ENCODE assay signal across 38 cellular contexts in the genomic region with DNA sequence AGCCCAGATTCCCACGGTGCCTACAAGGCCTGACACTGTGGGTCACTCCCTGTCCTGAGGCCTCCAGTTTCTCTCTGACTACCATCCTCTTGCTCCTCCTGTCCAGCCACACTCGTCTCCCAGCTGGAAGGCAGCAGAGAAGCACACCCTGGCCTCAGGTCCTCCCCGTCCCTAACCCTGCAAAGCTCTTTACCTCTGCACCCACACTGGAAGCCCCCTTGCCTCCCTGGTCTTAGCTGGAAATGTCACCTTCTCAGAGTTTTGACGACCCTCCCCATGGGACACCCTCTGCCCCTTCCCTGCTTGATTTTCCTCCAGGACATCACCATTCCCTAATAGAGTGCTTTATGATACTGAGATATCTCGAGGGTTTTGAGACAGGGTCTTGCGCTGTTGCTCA. TPM values are rescaled to one million over a fixed set of nuclear protein-coding genes. Genes with fewer than 3 reads are reported as not detected.
"Had no signal": no experiment of that assay in that cellular context is flagged by ENCODE, and none has a peak within 500 bp of the region (broad histone marks: within the 10 kb centered on the region; RNA-seq: fewer than 3 reads in every experiment).

No MANE protein-coding gene starts in this region.

- DNase-seq: activated B cell treated with CpG ODN at 0.5 μM for 24 hours; activated CD4-positive, alpha-beta T cell treated with anti-CD3 and anti-CD28 coated beads for 36 hours; activated CD4-positive, alpha-beta T cell treated with anti-CD3 and anti-CD28 coated beads, Interleukin-2, amount 50 U/mL, for 1 hour; activated CD4-positive, alpha-beta T cell treated with anti-CD3 and anti-CD28 coated beads, Interleukin-2, amount 50 U/mL, for 48 hours; activated CD4-positive, CD25-positive, alpha-beta regulatory T cell treated with anti-CD3 and anti-CD28 coated beads, Interleukin-2, amount 50 U/mL, for 72 hours; activated CD8-positive, alpha-beta memory T cell treated with anti-CD3 and anti-CD28 coated beads, Interleukin-2, amount 10 ng/mL, durations not matched to agents 7 days and 5 days; activated CD8-positive, alpha-beta memory T cell treated with anti-CD3 and anti-CD28 coated beads, Interleukin-2, amount 50 U/mL, for 4 hours; activated CD8-positive, alpha-beta T cell treated with anti-CD3 and anti-CD28 coated beads, Interleukin-2, amount 10 ng/mL, durations not matched to agents 7 days and 5 days; activated gamma-delta T cell treated with Interleukin-2 at 50 U/mL for 16 hours; activated naive CD4-positive, alpha-beta T cell treated with anti-CD3 and anti-CD28 coated beads for 36 hours; activated naive CD8-positive, alpha-beta T cell treated with anti-CD3 and anti-CD28 coated beads for 36 hours; activated naive CD8-positive, alpha-beta T cell treated with anti-CD3 and anti-CD28 coated beads, Interleukin-2, amount 50 U/mL, for 24 hours; activated T-cell treated with anti-CD3 and anti-CD28 coated beads, Interleukin-2, amount 50 U/mL, for 1 hour; activated T-cell treated with anti-CD3 and anti-CD28 coated beads, Interleukin-2, amount 50 U/mL, for 48 hours; adrenal gland; amygdala; aorta; body of pancreas; caudate nucleus; cortex of kidney; dermis blood vessel endothelial cell; effector CD4-positive, alpha-beta T cell; effector memory CD8-positive, alpha-beta T cell; erythroblast; foreskin keratinocyte; gastrocnemius medialis; glutamatergic neuron; heart left ventricle; SW 1271; T-helper 1 cell; T-helper 17 cell; T1000; WERI-Rb-1 had no signal

- H3K27me3 Mint-ChIP-seq: activated B cell treated with CpG ODN at 0.5 μM for 24 hours; activated naive CD4-positive, alpha-beta T cell treated with anti-CD3 and anti-CD28 coated beads, Interleukin-2, amount 50 U/mL, for 24 hours; activated naive CD8-positive, alpha-beta T cell treated with anti-CD3 and anti-CD28 coated beads, Interleukin-2, amount 50 U/mL, for 24 hours; T-helper 17 cell had no signal

- H3K36me3 Mint-ChIP-seq: activated CD8-positive, alpha-beta memory T cell treated with anti-CD3 and anti-CD28 coated beads, Interleukin-2, amount 10 ng/mL, durations not matched to agents 7 days and 5 days; activated naive CD4-positive, alpha-beta T cell treated with anti-CD3 and anti-CD28 coated beads, Interleukin-2, amount 50 U/mL, for 24 hours; activated naive CD8-positive, alpha-beta T cell treated with anti-CD3 and anti-CD28 coated beads for 36 hours had no signal

- H3K4me3 Mint-ChIP-seq: activated B cell treated with CpG ODN at 0.5 μM for 24 hours; activated CD4-positive, alpha-beta T cell treated with anti-CD3 and anti-CD28 coated beads for 36 hours; activated CD8-positive, alpha-beta memory T cell treated with anti-CD3 and anti-CD28 coated beads, Interleukin-2, amount 10 ng/mL, durations not matched to agents 7 days and 5 days; activated CD8-positive, alpha-beta T cell treated with anti-CD3 and anti-CD28 coated beads, Interleukin-2, amount 10 ng/mL, durations not matched to agents 7 days and 5 days; activated naive CD4-positive, alpha-beta T cell treated with anti-CD3 and anti-CD28 coated beads for 36 hours; activated naive CD4-positive, alpha-beta T cell treated with anti-CD3 and anti-CD28 coated beads, Interleukin-2, amount 50 U/mL, for 24 hours; activated naive CD8-positive, alpha-beta T cell treated with anti-CD3 and anti-CD28 coated beads for 36 hours; activated naive CD8-positive, alpha-beta T cell treated with anti-CD3 and anti-CD28 coated beads, Interleukin-2, amount 50 U/mL, for 24 hours; activated T-helper 1 cell treated with anti-CD3 and anti-CD28 coated beads, Interleukin-12 subunit alpha, Interleukin-12 subunit beta, Interleukin-2, Interleukin-4 antibody, amounts not matched to agents 30 ng/mL and 10 ng/mL and 1 ng/mL, durations not matched to agents 14 hours and 24 hours and 36 hours; effector memory CD8-positive, alpha-beta T cell; T-helper 17 cell; T-helper 2 cell treated with Interferon-gamma antibody and Interleukin-4, amounts not matched to agents 5 μg/mL and 100 μg/mL, for 36 hours had no signal

- H3K27ac ChIP-seq: adrenal gland, body of pancreas, esophagus muscularis mucosa, foreskin keratinocyte, gastrocnemius medialis, heart left ventricle, WERI-Rb-1 had no signal

- H3K27me3 ChIP-seq: adrenal gland, body of pancreas, esophagus muscularis mucosa, gastrocnemius medialis had no signal

- H3K4me1 Mint-ChIP-seq: T-helper 17 cell had no signal

- H3K36me3 ChIP-seq: adrenal gland, esophagus muscularis mucosa, gastrocnemius medialis, heart left ventricle, WERI-Rb-1 had no signal

- H3K27ac Mint-ChIP-seq: activated B cell treated with CpG ODN at 0.5 μM for 24 hours; activated CD4-positive, alpha-beta T cell treated with anti-CD3 and anti-CD28 coated beads for 36 hours; activated CD8-positive, alpha-beta memory T cell treated with anti-CD3 and anti-CD28 coated beads, Interleukin-2, amount 10 ng/mL, durations not matched to agents 7 days and 5 days; activated CD8-positive, alpha-beta T cell treated with anti-CD3 and anti-CD28 coated beads, Interleukin-2, amount 10 ng/mL, durations not matched to agents 7 days and 5 days; activated naive CD4-positive, alpha-beta T cell treated with anti-CD3 and anti-CD28 coated beads for 36 hours; activated naive CD4-positive, alpha-beta T cell treated with anti-CD3 and anti-CD28 coated beads, Interleukin-2, amount 50 U/mL, for 24 hours; activated naive CD8-positive, alpha-beta T cell treated with anti-CD3 and anti-CD28 coated beads for 36 hours; activated naive CD8-positive, alpha-beta T cell treated with anti-CD3 and anti-CD28 coated beads, Interleukin-2, amount 50 U/mL, for 24 hours; activated T-helper 1 cell treated with anti-CD3 and anti-CD28 coated beads, Interleukin-12 subunit alpha, Interleukin-12 subunit beta, Interleukin-2, Interleukin-4 antibody, amounts not matched to agents 30 ng/mL and 10 ng/mL and 1 ng/mL, durations not matched to agents 14 hours and 24 hours and 36 hours; activated T-helper 2 cell treated with anti-CD3 and anti-CD28 coated beads, Interferon-gamma antibody, Interleukin-2, Interleukin-4, amounts not matched to agents 10 μg/mL and 5 μg/mL and 100 μg/mL, durations not matched to agents 14 hours and 24 hours and 36 hours; effector memory CD8-positive, alpha-beta T cell; T-helper 17 cell; T-helper 2 cell treated with Interferon-gamma antibody and Interleukin-4, amounts not matched to agents 5 μg/mL and 100 μg/mL, for 36 hours had no signal

- H3K4me3 ChIP-seq: adrenal gland, body of pancreas, esophagus muscularis mucosa, gastrocnemius medialis, heart left ventricle had no signal

- H3K9me3 ChIP-seq: adrenal gland, body of pancreas, esophagus muscularis mucosa, gastrocnemius medialis, heart left ventricle had no signal

- H3K4me1 ChIP-seq: body of pancreas, foreskin keratinocyte, gastrocnemius medialis had no signal

- H3K9me3 Mint-ChIP-seq: activated B cell treated with CpG ODN at 0.5 μM for 24 hours; activated naive CD4-positive, alpha-beta T cell treated with anti-CD3 and anti-CD28 coated beads for 36 hours; activated naive CD4-positive, alpha-beta T cell treated with anti-CD3 and anti-CD28 coated beads, Interleukin-2, amount 50 U/mL, for 24 hours; activated naive CD8-positive, alpha-beta T cell treated with anti-CD3 and anti-CD28 coated beads for 36 hours; activated naive CD8-positive, alpha-beta T cell treated with anti-CD3 and anti-CD28 coated beads, Interleukin-2, amount 50 U/mL, for 24 hours; activated T-helper 1 cell treated with anti-CD3 and anti-CD28 coated beads, Interleukin-12 subunit alpha, Interleukin-12 subunit beta, Interleukin-2, Interleukin-4 antibody, amounts not matched to agents 30 ng/mL and 10 ng/mL and 1 ng/mL, durations not matched to agents 14 hours and 24 hours and 36 hours; activated T-helper 2 cell treated with anti-CD3 and anti-CD28 coated beads, Interferon-gamma antibody, Interleukin-2, Interleukin-4, amounts not matched to agents 10 μg/mL and 5 μg/mL and 100 μg/mL, durations not matched to agents 14 hours and 24 hours and 36 hours; effector memory CD8-positive, alpha-beta T cell; T-helper 2 cell treated with Interferon-gamma antibody and Interleukin-4, amounts not matched to agents 5 μg/mL and 100 μg/mL, for 36 hours had no signal

RNA-seq across cellular contexts. Expression of a gene that starts 10.6 kb away (rescaled TPM):
- total RNA-seq: body of pancreas, dermis blood vessel endothelial cell, esophagus muscularis mucosa, gastrocnemius medialis, heart left ventricle had no signal
- polyA plus RNA-seq: adrenal gland, aorta, foreskin keratinocyte, heart left ventricle had no signal
